In genomic region chr9:132846918-132847515, GRCh38 we compare ENCODE assay signal across 25 cellular contexts. TPM values are rescaled to one million over a fixed set of nuclear protein-coding genes. Genes with fewer than 3 reads are reported as not detected.
DNase-seq lines count a peak whose midpoint lies in the region; FAIRE-seq and TF ChIP-seq lines count a peak whose summit lies in the region.
"Had no signal": no experiment of that assay in that cellular context is flagged by ENCODE, and none has a peak within 500 bp of the region (broad histone marks: within the 10 kb centered on the region; RNA-seq: fewer than 3 reads in every experiment).

No MANE protein-coding gene starts in this region.

- H3K9me3 ChIP-seq in BLaER1 = no peaks in the 10 kb centered on the region
- no peaks in the 10 kb centered on the region for H3K9me3 ChIP-seq in trophoblast cell (ENCODE audit: insufficient read depth, low read depth, low read length)
- no peaks in the 10 kb centered on the region for H3K9me3 ChIP-seq in thymus (ENCODE audit: control insufficient read depth)
- no peaks in the 10 kb centered on the region for H3K9me3 ChIP-seq in esophagus muscularis mucosa
- H3K9me3 ChIP-seq: A549 had no signal

- H3K27ac ChIP-seq in BLaER1 (no peak overlapping the region), trophoblast cell (ENCODE audit: low read depth, low read length) (no peak overlapping the region), thymus (ENCODE audit: low read depth) (peak overlapping the region; percentile 69), esophagus muscularis mucosa (replicated peaks in 1 of 4) (no peak overlapping the region)
- H3K27ac ChIP-seq: 22Rv1, A549, GM23248, HL-60 had no signal

- H3K36me3 ChIP-seq in BLaER1 = no peaks in the 10 kb centered on the region
- no peaks in the 10 kb centered on the region for H3K36me3 ChIP-seq in bronchial epithelial cell (ENCODE audit: control insufficient read depth, insufficient read depth, low read length)
- no peaks in the 10 kb centered on the region for H3K36me3 ChIP-seq in trophoblast cell (ENCODE audit: control insufficient read depth in 1 of 2, insufficient read depth in 2 of 2, low read length in 2 of 2)
- no peaks in the 10 kb centered on the region for H3K36me3 ChIP-seq in thymus (ENCODE audit: control insufficient read depth, insufficient read depth)
- no peaks in the 10 kb centered on the region for H3K36me3 ChIP-seq in esophagus muscularis mucosa

- H3K4me1 ChIP-seq in BLaER1 (peaks cover 48% of the 10 kb centered on the region), trophoblast cell (ENCODE audit: control insufficient read depth in 1 of 2, insufficient read depth in 2 of 2, low read length in 2 of 2) (no peaks in the 10 kb centered on the region), thymus (ENCODE audit: control insufficient read depth, insufficient read depth, low read length) (peaks cover 52% of the 10 kb centered on the region), esophagus muscularis mucosa (peaks cover 0 to 12% (median 10%) of the 10 kb centered on the region in 4 donors)
- H3K4me1 ChIP-seq: A549 had no signal

- no peak overlapping the region for H2BK5ac ChIP-seq in trophoblast cell (ENCODE audit: low read depth, low read length, poor library complexity)

- no peaks in the 10 kb centered on the region for H3K79me2 ChIP-seq in trophoblast cell (ENCODE audit: control insufficient read depth, insufficient read depth, low read length, poor library complexity)

- H3K4ac ChIP-seq in trophoblast cell (ENCODE audit: low read depth, low read length) = no peak overlapping the region

- no peak overlapping the region for H3K18ac ChIP-seq in trophoblast cell (ENCODE audit: low read length)

- no peak overlapping the region for H4K8ac ChIP-seq in trophoblast cell (ENCODE audit: low read depth, low read length)

- H3K27me3 ChIP-seq in BLaER1 = no peaks in the 10 kb centered on the region
- peaks cover 4% of the 10 kb centered on the region for H3K27me3 ChIP-seq in bronchial epithelial cell (ENCODE audit: control insufficient read depth, insufficient read depth, low read length)
- no peaks in the 10 kb centered on the region for H3K27me3 ChIP-seq in trophoblast cell (ENCODE audit: insufficient read depth, low read length)
- no peaks in the 10 kb centered on the region for H3K27me3 ChIP-seq in thymus (ENCODE audit: control insufficient read depth, insufficient read depth)
- H3K27me3 ChIP-seq in esophagus muscularis mucosa = no peaks in the 10 kb centered on the region

- H2AK5ac ChIP-seq in trophoblast cell (ENCODE audit: low read length) = no peak overlapping the region

- intact Hi-C loops in esophagus muscularis mucosa (cut with DNase I) = no loop called here

- DNase-seq in bronchial epithelial cell (ENCODE audit: low read depth) (no peak), trophoblast cell (no peak), esophagus muscularis mucosa (ENCODE audit: extremely low spot score) (no peak), H4 (ENCODE audit: low spot score) (no peak), glomerular visceral epithelial cell (ENCODE audit: extremely low spot score) (no peak)
- DNase-seq: AML-193; CD8-positive, alpha-beta T cell; COR-L47; DMS 273 treated with DMSO at 0.1 percent for 48 hours; DMS53; DND-41; EL; GM23248; H7; HFFc6; IMR-90; KBM-7 had no signal

- no peak overlapping the region for H3K14ac ChIP-seq in trophoblast cell (ENCODE audit: low read length)

- TF ChIP-seq CTCF in bronchial epithelial cell (IDR thresholded peaks at IDR 0.05; ENCODE audit: insufficient read depth, low read length, severe bottlenecking) = no peak
- no peak for TF ChIP-seq CTCF in esophagus muscularis mucosa (IDR thresholded peaks at IDR 0.05)

- no peak overlapping the region for H4K12ac ChIP-seq in trophoblast cell (ENCODE audit: low read depth, low read length)

- no peak for TF ChIP-seq POLR2A in esophagus muscularis mucosa (IDR thresholded peaks at IDR 0.05; ENCODE audit: low read depth)

- no peak overlapping the region for H3K9ac ChIP-seq in BLaER1
- H3K9ac ChIP-seq in trophoblast cell (ENCODE audit: low read length) = no peak overlapping the region
- H3K9ac ChIP-seq: GM23248 had no signal

- no peak overlapping the region for H2AFZ ChIP-seq in trophoblast cell (ENCODE audit: insufficient read depth, low read length, poor library complexity)
- H2AFZ ChIP-seq: GM23248 had no signal

- no peak overlapping the region for H3K23ac ChIP-seq in trophoblast cell (ENCODE audit: low read length)

- H3K4me3 ChIP-seq in BLaER1 (no peak overlapping the region), bronchial epithelial cell (ENCODE audit: low read depth, low read length) (no peak overlapping the region), trophoblast cell (ENCODE audit: low read depth, low read length) (peak overlapping the region; percentile 10), thymus (ENCODE audit: low read length) (no peak overlapping the region), esophagus muscularis mucosa (no peak overlapping the region)
- H3K4me3 ChIP-seq: A549, GM12878, GM23248 had no signal

- no peak overlapping the region for H4K91ac ChIP-seq in trophoblast cell (ENCODE audit: low read depth, low read length)

- no peak overlapping the region for H2BK12ac ChIP-seq in trophoblast cell (ENCODE audit: low read length)

- no peaks in the 10 kb centered on the region for H3K79me1 ChIP-seq in trophoblast cell (ENCODE audit: low read length)

- no peak overlapping the region for H2BK120ac ChIP-seq in trophoblast cell (ENCODE audit: insufficient read depth, low read length, poor library complexity)

- FAIRE-seq in bronchial epithelial cell (lab: Jason Lieb, UNC) = peak; percentile 23
- FAIRE-seq: A549, GM12878, GM19239 had no signal

- no peaks in the 10 kb centered on the region for H4K20me1 ChIP-seq in BLaER1

- H3K4me2 ChIP-seq in BLaER1 (peak overlapping the region; percentile 29; the same call in 1 of the 2 replicates), trophoblast cell (ENCODE audit: low read length) (no peak overlapping the region)
- H3K4me2 ChIP-seq: A549 had no signal

- TF ChIP-seq EP300 in esophagus muscularis mucosa (IDR thresholded peaks at IDR 0.05) = no peak

- no CpG with 5 or more reads among the region's 15 CpGs for WGBS in trophoblast cell (ENCODE audit: extremely low coverage, insufficient coverage, insufficient read length)
- WGBS in thymus = 94% methylated on average over 15 of the region's 15 CpGs
- WGBS in esophagus muscularis mucosa = 94% methylated on average over 11 of the region's 15 CpGs

RNA-seq across cellular contexts. Expression of gene AK8, which starts 31.1 kb away (rescaled TPM):
- total RNA-seq in bronchial epithelial cell = 0.26 TPM in 1 of 2 replicates, not detected in the other
- polyA plus RNA-seq in trophoblast cell (2013) = 0.19 and 0.34 TPM in 2 replicates
- 2.3 TPM for polyA plus RNA-seq in thymus
- total RNA-seq in esophagus muscularis mucosa = 1 to 10 TPM in 2 of 4 donors, under 1 TPM in 2; 0.39 to 1.5 (median 0.90) TPM
- total RNA-seq in H4 (2014; rRNA removed; shearing (Covaris generic)) = 0.21 and 0.27 TPM in 2 replicates
- total RNA-seq: CD8-positive, alpha-beta T cell; GM12878; HT1080 had no signal

RNA-seq across cellular contexts. Expression of gene SPACA9, which starts 31.7 kb away (rescaled TPM):
- total RNA-seq in bronchial epithelial cell = 0.79 and 2.3 TPM in 2 replicates
- polyA plus RNA-seq in trophoblast cell (2013) = 2.5 and 2.7 TPM in 2 replicates
- 5.8 TPM for polyA plus RNA-seq in thymus
- total RNA-seq in esophagus muscularis mucosa = 10 to 100 TPM in 1 of 4 donors, 1 to 10 TPM in 3; 3.3 to 10.1 (median 5.5) TPM
- total RNA-seq in H4 (2014; rRNA removed; shearing (Covaris generic)) = 2.9 and 3.3 TPM in 2 replicates
